Comparison of ENCODE assay signal across 20 cellular contexts in the genomic region with DNA sequence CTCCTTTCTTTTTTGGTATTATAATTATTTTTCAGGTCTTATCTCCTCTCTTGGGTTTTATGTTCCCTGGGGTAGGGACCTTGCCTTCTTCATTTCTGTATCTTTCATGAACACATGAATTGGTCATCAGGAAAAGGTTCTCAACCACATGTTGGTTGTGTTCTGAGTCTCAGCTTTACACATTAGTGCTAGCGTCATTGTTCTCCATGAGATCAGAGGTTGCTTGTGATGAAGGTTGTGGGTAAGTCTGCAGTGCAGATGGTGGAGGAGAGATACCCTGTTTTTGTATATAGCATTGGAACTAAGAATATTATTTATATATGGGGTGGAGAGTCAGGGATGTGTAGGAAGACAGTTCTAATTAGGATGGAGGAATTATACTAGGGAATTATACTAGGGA. TPM values are rescaled to one million over a fixed set of nuclear protein-coding genes. Genes with fewer than 3 reads are reported as not detected.
DNase-seq lines count a peak whose midpoint lies in the region; ATAC-seq, FAIRE-seq and TF ChIP-seq lines count a peak whose summit lies in the region.
"Had no signal": no experiment of that assay in that cellular context is flagged by ENCODE, and none has a peak within 500 bp of the region (broad histone marks: within the 10 kb centered on the region; RNA-seq: fewer than 3 reads in every experiment).

No MANE protein-coding gene starts in this region.

- TF ChIP-seq CTCF in A549 (IDR thresholded peaks at IDR 0.05), result no peak

- no peak overlapping the region for H3K4me3 Mint-ChIP-seq in activated T-helper 2 cell treated with anti-CD3 and anti-CD28 coated beads, Interferon-gamma antibody, Interleukin-2, Interleukin-4, amounts not matched to agents 10 μg/mL and 5 μg/mL and 100 μg/mL, durations not matched to agents 14 hours and 24 hours and 36 hours (ENCODE audit: low read depth)
- no peak overlapping the region for H3K4me3 Mint-ChIP-seq in CD8-positive, alpha-beta memory T cell
- H3K4me3 Mint-ChIP-seq: CD4-positive, alpha-beta memory T cell; HFFc6 had no signal

- no peaks in the 10 kb centered on the region for H3K9me3 ChIP-seq in A549
- no peaks in the 10 kb centered on the region for H3K9me3 ChIP-seq in CD8-positive, alpha-beta memory T cell (ENCODE audit: low read length)
- H3K9me3 ChIP-seq in right cardiac atrium (ENCODE audit: control insufficient read depth, low read length), result no peaks in the 10 kb centered on the region
- H3K9me3 ChIP-seq: Caco-2, HAP-1 had no signal

- peaks cover 10% of the 10 kb centered on the region for H3K4me1 Mint-ChIP-seq in activated T-helper 2 cell treated with anti-CD3 and anti-CD28 coated beads, Interferon-gamma antibody, Interleukin-2, Interleukin-4, amounts not matched to agents 10 μg/mL and 5 μg/mL and 100 μg/mL, durations not matched to agents 14 hours and 24 hours and 36 hours (ENCODE audit: low read depth)
- H3K4me1 Mint-ChIP-seq in CD8-positive, alpha-beta memory T cell, result no peaks in the 10 kb centered on the region
- H3K4me1 Mint-ChIP-seq: CD4-positive, alpha-beta memory T cell had no signal

- no peak for TF ChIP-seq EP300 in A549 (IDR thresholded peaks at IDR 0.05)

- no peaks in the 10 kb centered on the region for H3K36me3 Mint-ChIP-seq in activated T-helper 2 cell treated with anti-CD3 and anti-CD28 coated beads, Interferon-gamma antibody, Interleukin-2, Interleukin-4, amounts not matched to agents 10 μg/mL and 5 μg/mL and 100 μg/mL, durations not matched to agents 14 hours and 24 hours and 36 hours (ENCODE audit: low read depth)
- no peaks in the 10 kb centered on the region for H3K36me3 Mint-ChIP-seq in CD8-positive, alpha-beta memory T cell
- H3K36me3 Mint-ChIP-seq: CD4-positive, alpha-beta memory T cell had no signal

- peak; percentile 25 to 59 for ATAC-seq in activated CD4-positive, CD25-positive, alpha-beta regulatory T cell treated with anti-CD3 and anti-CD28 coated beads, Interleukin-2, amount 50 U/mL, for 24 hours
- ATAC-seq in A549, result no peak
- no peak for ATAC-seq in right cardiac atrium

- TF ChIP-seq RAD21 in A549 (conservative IDR thresholded peaks at IDR 0.05 in 1 of 2, IDR thresholded peaks at IDR 0.05 in 1 of 2), result no peak

- DNase-seq in activated CD4-positive, CD25-positive, alpha-beta regulatory T cell (lab: John Stamatoyannopoulos, UW), result no peak
- DNase-seq in A549 (ENCODE audit: low read depth in 1 of 2, low spot score in 1 of 2) (no peak), right cardiac atrium (no peak)
- DNase-seq in activated T-helper 2 cell treated with anti-CD3 and anti-CD28 coated beads, Interferon-gamma antibody, Interleukin-2, Interleukin-4, amounts not matched to agents 10 μg/mL and 5 μg/mL and 100 μg/mL, durations not matched to agents 14 hours and 24 hours and 36 hours (ENCODE audit: low spot score), result no peak
- no peak for DNase-seq in CD8-positive, alpha-beta memory T cell
- DNase-seq: ACHN; C1 segment of cervical spinal cord; Caco-2; CD4-positive, alpha-beta memory T cell; DMS153; DND-41; GOT3; HFFc6 had no signal

- WGBS in A549 (ENCODE audit: missing lambda C conversion rate), result 10% methylated on average over 1 of the region's 1 CpG
- 92% methylated on average over 1 of the region's 1 CpG for WGBS in right cardiac atrium

- POLR2A ChIA-PET in A549 (lab: Yijun Ruan, JAX), result no interaction called here
- POLR2A ChIA-PET in CD8-positive, alpha-beta memory T cell (lab: Charles Lee), result no interaction called here

- H3K36me3 ChIP-seq in CD8-positive, alpha-beta memory T cell (ENCODE audit: insufficient read depth, low read length), result no peaks in the 10 kb centered on the region
- H3K36me3 ChIP-seq: HAP-1 had no signal

- no peak overlapping the region for H3K27ac ChIP-seq in A549
- no peak overlapping the region for H3K27ac ChIP-seq in CD8-positive, alpha-beta memory T cell (ENCODE audit: low read depth, low read length)
- H3K27ac ChIP-seq in right cardiac atrium (ENCODE audit: low read length), result no peak overlapping the region
- H3K27ac ChIP-seq: 22Rv1 had no signal

- FAIRE-seq in A549 (lab: Jason Lieb, UNC), result peak; percentile 97
- FAIRE-seq: A204.1, GM12892, H54 had no signal

- no peaks in the 10 kb centered on the region for H3K27me3 ChIP-seq in CD8-positive, alpha-beta memory T cell (ENCODE audit: insufficient read depth, low read length, poor library complexity, severe bottlenecking)
- H3K27me3 ChIP-seq in right cardiac atrium (ENCODE audit: control insufficient read depth, insufficient read depth), result no peaks in the 10 kb centered on the region

- no peaks in the 10 kb centered on the region for H3K4me1 ChIP-seq in A549
- H3K4me1 ChIP-seq in CD8-positive, alpha-beta memory T cell (ENCODE audit: insufficient read depth, low read length), result no peaks in the 10 kb centered on the region
- H3K4me1 ChIP-seq in right cardiac atrium (ENCODE audit: control insufficient read depth, insufficient read depth, low read length), result no peaks in the 10 kb centered on the region
- H3K4me1 ChIP-seq: Caco-2, HAP-1 had no signal

- intact Hi-C loops in activated T-helper 2 cell treated with anti-CD3 and anti-CD28 coated beads, Interferon-gamma antibody, Interleukin-2, Interleukin-4, amounts not matched to agents 10 μg/mL and 5 μg/mL and 100 μg/mL, durations not matched to agents 14 hours and 24 hours and 36 hours (cut with micrococcal nuclease), result loop anchor here (1.0 kb wide), 1 partner anchor 9 kb away; no protein-coding TSS in a partner anchor
- intact Hi-C loops in right cardiac atrium (cut with DNase I), result no loop called here

- CTCF ChIA-PET in A549 (lab: Yijun Ruan, JAX), result interaction anchor here (1.4 to 4.2 kb wide), 3 partner anchors 11 to 15 kb away, joined by 3 to 26 read pairs (median 12); no protein-coding TSS in a partner anchor
- CTCF ChIA-PET in CD8-positive, alpha-beta memory T cell (lab: Charles Lee), result no interaction called here

- peaks cover 16% of the 10 kb centered on the region for H3K27me3 Mint-ChIP-seq in activated T-helper 2 cell treated with anti-CD3 and anti-CD28 coated beads, Interferon-gamma antibody, Interleukin-2, Interleukin-4, amounts not matched to agents 10 μg/mL and 5 μg/mL and 100 μg/mL, durations not matched to agents 14 hours and 24 hours and 36 hours (ENCODE audit: low read depth)
- H3K27me3 Mint-ChIP-seq in CD8-positive, alpha-beta memory T cell, result peaks cover 7 to 56% of the 10 kb centered on the region in 2 donors

- H3K4me2 ChIP-seq in A549, result no peak overlapping the region

- no peak for TF ChIP-seq POLR2A in A549 (IDR thresholded peaks at IDR 0.05; ENCODE audit: low read length)

- H3K9me3 Mint-ChIP-seq in activated T-helper 2 cell treated with anti-CD3 and anti-CD28 coated beads, Interferon-gamma antibody, Interleukin-2, Interleukin-4, amounts not matched to agents 10 μg/mL and 5 μg/mL and 100 μg/mL, durations not matched to agents 14 hours and 24 hours and 36 hours, result no peaks in the 10 kb centered on the region
- no peaks in the 10 kb centered on the region for H3K9me3 Mint-ChIP-seq in CD8-positive, alpha-beta memory T cell
- H3K9me3 Mint-ChIP-seq: CD4-positive, alpha-beta memory T cell; HFFc6 had no signal

- H3K4me3 ChIP-seq in A549 (no peak overlapping the region), right cardiac atrium (ENCODE audit: low read length) (no peak overlapping the region)
- no peak overlapping the region for H3K4me3 ChIP-seq in CD8-positive, alpha-beta memory T cell (ENCODE audit: low read length)
- H3K4me3 ChIP-seq: HAP-1 had no signal

- peak overlapping the region; percentile 10 for H3K27ac Mint-ChIP-seq in activated T-helper 2 cell treated with anti-CD3 and anti-CD28 coated beads, Interferon-gamma antibody, Interleukin-2, Interleukin-4, amounts not matched to agents 10 μg/mL and 5 μg/mL and 100 μg/mL, durations not matched to agents 14 hours and 24 hours and 36 hours
- no peak overlapping the region for H3K27ac Mint-ChIP-seq in CD8-positive, alpha-beta memory T cell
- H3K27ac Mint-ChIP-seq: CD4-positive, alpha-beta memory T cell; HFFc6 had no signal

TF ChIP-seq in A549, 52 proteins besides CTCF, POLR2A, EP300 and RAD21:
- TF ChIP-seq, protein P1, sequence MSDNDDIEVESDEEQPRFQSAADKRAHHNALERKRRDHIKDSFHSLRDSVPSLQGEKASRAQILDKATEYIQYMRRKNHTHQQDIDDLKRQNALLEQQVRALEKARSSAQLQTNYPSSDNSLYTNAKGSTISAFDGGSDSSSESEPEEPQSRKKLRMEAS (IDR thresholded peaks at IDR 0.05), result no peak

RNA-seq across cellular contexts. Expression of a gene that starts 24.5 kb away (rescaled TPM):
- polyA plus RNA-seq in A549 (2011; rRNA removed) (not detected in 2 replicates), A549 (2017; fragmentation: RNase III; extraction: RNeasy Plus Mini Kit Qiagen cat#74134 plus additional on column Dnase treatment) (not detected in 3 replicates), right cardiac atrium (not detected)
- not detected in 2 replicates for polyA plus RNA-seq in A549 (2012; cell fraction: cytosol; rRNA removed)
- not detected in 2 replicates for polyA plus RNA-seq in A549 (2012; cell fraction: nucleus; rRNA removed)
- not detected in 2 replicates for polyA minus RNA-seq in A549 (2011; rRNA and poly(A)+ RNA removed)
- not detected in 2 replicates for total RNA-seq in activated T-helper 2 cell treated with anti-CD3 and anti-CD28 coated beads, Interferon-gamma antibody, Interleukin-2, Interleukin-4, amounts not matched to agents 10 μg/mL and 5 μg/mL and 100 μg/mL, durations not matched to agents 14 hours and 24 hours and 36 hours
- total RNA-seq in CD8-positive, alpha-beta memory T cell, result not detected
- polyA plus RNA-seq in CD8-positive, alpha-beta memory T cell, result not detected
- total RNA-seq in right cardiac atrium, result not detected
- total RNA-seq: Caco-2; CD4-positive, alpha-beta memory T cell; HFFc6 had no signal
- polyA plus RNA-seq: BJ; CD4-positive, alpha-beta memory T cell had no signal

Comparison
In these comparisons a context has a peak if more than half of its experiments do, and no peak if none do; other contexts are left out.
1. ATAC-seq: peak in activated CD4-positive, CD25-positive, alpha-beta regulatory T cell treated with anti-CD3 and anti-CD28 coated beads, Interleukin-2, amount 50 U/mL, for 24 hours (2 of 2); none in A549 (0 of 2) and right cardiac atrium (0 of 2).